1 cellular context compared by ENCODE assay signal in genomic region chr6:131062245-131063027, GRCh38.
TF ChIP-seq lines count a peak whose summit lies in the region.

No MANE protein-coding gene starts in this region.

TF ChIP-seq in HepG2, 621 proteins besides CTCF, POLR2A, EP300 and RAD21 (continued from another document and continues in another):
- TF ChIP-seq ZNF281 (CRISPR knock-in tag; IDR thresholded peaks at IDR 0.05; ENCODE audit: borderline replicate concordance) (no peak), ZNF292 (CRISPR knock-in tag; IDR thresholded peaks at IDR 0.05; ENCODE audit: borderline replicate concordance, low read depth) (no peak), ZNF451 (CRISPR knock-in tag; IDR thresholded peaks at IDR 0.05) (no peak), NR0B2 (CRISPR knock-in tag; IDR thresholded peaks at IDR 0.05) (no peak), ZBTB4 (CRISPR knock-in tag; IDR thresholded peaks at IDR 0.05; ENCODE audit: borderline replicate concordance) (no peak), ZNF276 (CRISPR knock-in tag; IDR thresholded peaks at IDR 0.05; ENCODE audit: low read depth) (no peak), ZNF264 (CRISPR knock-in tag; IDR thresholded peaks at IDR 0.05) (0 out of 2 replicates have a peak, but pooled peaks have one; percentile 49), HNRNPK (IDR thresholded peaks at IDR 0.05; ENCODE audit: low read depth, low read length, poor library complexity, severe bottlenecking) (peak; percentile 40), PBX2 (CRISPR knock-in tag; IDR thresholded peaks at IDR 0.05) (no peak), MTF2 (CRISPR knock-in tag; IDR thresholded peaks at IDR 0.05; ENCODE audit: borderline replicate concordance) (no peak), YY1 (IDR thresholded peaks at IDR 0.05; ENCODE audit: insufficient read depth, insufficient replicate concordance, low read depth, low read length) (no peak), HES4 (CRISPR knock-in tag; IDR thresholded peaks at IDR 0.05; ENCODE audit: borderline replicate concordance) (peak; percentile 18; the same call in 1 of the 2 replicates), SATB2 (CRISPR knock-in tag; IDR thresholded peaks at IDR 0.05) (no peak; the same call in 1 of the 2 replicates), MAFK (conservative IDR thresholded peaks at IDR 0.05 in 1 of 2, IDR thresholded peaks at IDR 0.05 in 1 of 2; ENCODE audit: low read length in 2 of 2) (no peak), MZF1 (CRISPR knock-in tag; IDR thresholded peaks at IDR 0.05; ENCODE audit: borderline replicate concordance) (no peak), ZBTB2 (CRISPR knock-in tag; IDR thresholded peaks at IDR 0.05; ENCODE audit: low read depth) (no peak), KLF16 (CRISPR knock-in tag; IDR thresholded peaks at IDR 0.05) (no peak), STAG1 (CRISPR knock-in tag; IDR thresholded peaks at IDR 0.05) (0 out of 2 replicates have a peak, but pooled peaks have one; percentile 8), FOXP1 (IDR thresholded peaks at IDR 0.05) (no peak), FOXP1 (CRISPR knock-in tag; IDR thresholded peaks at IDR 0.05) (no peak), TCF7 (IDR thresholded peaks at IDR 0.05; ENCODE audit: low read depth) (no peak), THYN1 (CRISPR knock-in tag; IDR thresholded peaks at IDR 0.05; ENCODE audit: borderline replicate concordance, low read depth) (no peak), ZNF800 (CRISPR knock-in tag; IDR thresholded peaks at IDR 0.05) (0 out of 2 replicates have a peak, but pooled peaks have one; percentile 38), ZNF556 (CRISPR knock-in tag; IDR thresholded peaks at IDR 0.05; ENCODE audit: borderline replicate concordance) (no peak), NR2F2 (IDR thresholded peaks at IDR 0.05; ENCODE audit: borderline replicate concordance, low read depth) (no peak), SALL1 (CRISPR knock-in tag; IDR thresholded peaks at IDR 0.05) (no peak), HMG20A (CRISPR knock-in tag; IDR thresholded peaks at IDR 0.05; ENCODE audit: borderline replicate concordance) (no peak), ZNF260 (CRISPR knock-in tag; IDR thresholded peaks at IDR 0.05; ENCODE audit: borderline replicate concordance, low read depth) (no peak), ELF4 (CRISPR knock-in tag; IDR thresholded peaks at IDR 0.05; ENCODE audit: borderline replicate concordance) (no peak), ZNF781 (CRISPR knock-in tag; IDR thresholded peaks at IDR 0.05; ENCODE audit: borderline replicate concordance, not compliant biosample characterization) (peak; percentile 1), RXRB (CRISPR knock-in tag; IDR thresholded peaks at IDR 0.05; ENCODE audit: borderline replicate concordance) (no peak), ZNF326 (CRISPR knock-in tag; IDR thresholded peaks at IDR 0.05; ENCODE audit: borderline replicate concordance) (no peak), SIN3A (IDR thresholded peaks at IDR 0.05; ENCODE audit: borderline replicate concordance, low read depth, low read length) (peak; percentile 24; the same call in 1 of the 2 replicates), TERF1 (CRISPR knock-in tag; IDR thresholded peaks at IDR 0.05) (no peak), TEF (CRISPR knock-in tag; IDR thresholded peaks at IDR 0.05) (no peak), ZKSCAN8 (CRISPR knock-in tag; IDR thresholded peaks at IDR 0.05; ENCODE audit: borderline replicate concordance) (no peak), ZNF432 (CRISPR knock-in tag; IDR thresholded peaks at IDR 0.05; ENCODE audit: borderline replicate concordance) (no peak), ZNF740 (CRISPR knock-in tag; IDR thresholded peaks at IDR 0.05) (no peak), CCDC6 (CRISPR knock-in tag; IDR thresholded peaks at IDR 0.05) (no peak), SRSF1 (optimal IDR thresholded peaks at IDR 0.05; ENCODE audit: low read depth, low read length) (peak; percentile 51), SALL2 (CRISPR knock-in tag; IDR thresholded peaks at IDR 0.05) (no peak), HNRNPH1 (optimal IDR thresholded peaks at IDR 0.05; ENCODE audit: low read depth, low read length) (no peak), ZNF572 (CRISPR knock-in tag; IDR thresholded peaks at IDR 0.05) (no peak), ZNF431 (CRISPR knock-in tag; IDR thresholded peaks at IDR 0.05; ENCODE audit: borderline replicate concordance, low read depth) (no peak), ZNF558 (CRISPR knock-in tag; IDR thresholded peaks at IDR 0.05; ENCODE audit: borderline replicate concordance) (0 out of 2 replicates have a peak, but pooled peaks have one; percentile 55), ZNF335 (CRISPR knock-in tag; IDR thresholded peaks at IDR 0.05) (no peak), ZNF24 (IDR thresholded peaks at IDR 0.05) (no peak), ZNF713 (CRISPR knock-in tag; IDR thresholded peaks at IDR 0.05) (no peak), GLMP (CRISPR knock-in tag; IDR thresholded peaks at IDR 0.05; ENCODE audit: borderline replicate concordance) (no peak), AGO1 (IDR thresholded peaks at IDR 0.05; ENCODE audit: low read depth, low read length, poor library complexity, severe bottlenecking) (peak; percentile 59)
